Comparison of ENCODE assay signal across 21 cellular contexts in the genomic region with DNA sequence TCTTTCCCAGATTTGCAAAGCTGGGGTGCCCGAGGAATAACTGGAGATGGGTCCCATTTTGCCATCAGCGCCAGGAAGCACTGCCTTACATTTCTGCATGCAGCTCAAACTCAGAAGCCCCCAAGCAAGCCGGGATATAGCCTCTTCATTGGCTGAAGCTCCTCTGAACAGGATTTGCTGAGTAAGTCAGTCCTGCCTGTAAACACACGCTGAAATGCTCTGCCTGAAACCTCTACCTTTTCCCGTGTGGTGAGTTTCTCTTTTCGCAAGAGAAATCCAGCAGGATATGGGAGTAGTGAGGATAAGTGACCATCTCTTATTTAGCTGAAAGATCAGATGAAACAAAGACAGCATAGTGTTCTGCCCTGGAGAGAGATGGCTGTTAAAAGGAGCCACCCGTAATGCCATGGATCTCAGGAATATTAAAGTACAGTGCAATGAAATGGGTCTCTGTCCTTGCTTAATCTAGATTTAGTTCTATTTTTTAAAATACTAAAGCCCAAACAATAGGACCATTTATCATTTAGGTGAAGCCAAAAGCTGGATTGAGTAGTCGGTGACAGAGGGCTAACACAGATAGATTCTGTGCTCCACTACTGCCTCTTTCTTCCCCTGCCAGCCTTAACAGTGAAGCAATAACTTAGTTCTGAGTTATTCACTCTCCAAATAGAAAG.
DNase-seq lines count a peak whose midpoint lies in the region; ATAC-seq and TF ChIP-seq lines count a peak whose summit lies in the region.
"Had no signal": no experiment of that assay in that cellular context is flagged by ENCODE, and none has a peak within 500 bp of the region (broad histone marks: within the 10 kb centered on the region; RNA-seq: fewer than 3 reads in every experiment).

No MANE protein-coding gene starts in this region.

- DNase-seq in NCI-H1092 treated with DMSO at 0.1 percent for 48 hours (lab: John Stamatoyannopoulos, UW) = peak; percentile 49
- DNase-seq in adipocyte (ENCODE audit: low read depth) = no peak
- DNase-seq in inferior parietal cortex (ENCODE audit: extremely low spot score) = peak; percentile 63
- peak; percentile 35 for DNase-seq in retina
- DNase-seq in NK-92 treated with Interleukin-12 subunit alpha and Interleukin-12 subunit beta, amount 100 ng/mL, for 24 hours (lab: John Stamatoyannopoulos, UW) = no peak
- no peak for DNase-seq in omental fat pad (ENCODE audit: low spot score)
- DNase-seq: activated CD4-positive, alpha-beta memory T cell treated with anti-CD3 and anti-CD28 coated beads, Interleukin-2, amount 10 ng/mL, durations not matched to agents 7 days and 5 days; activated T-cell treated with anti-CD3 and anti-CD28 coated beads, Interleukin-2, amount 50 U/mL, for 4 hours; effector memory CD8-positive, alpha-beta T cell; IMR-90; left cardiac atrium; NCI-H2081 treated with DMSO at 0.1 percent for 48 hours; ovary; Peyer's patch; stimulated activated CD4-positive, alpha-beta T cell treated with anti-CD3 and anti-CD28 coated beads, Interleukin-4, amount 100 ng/mL, for 4 hours; stimulated activated CD8-positive, alpha-beta memory T cell treated with anti-CD3 and anti-CD28 coated beads, Interleukin-4, amount 100 ng/mL, for 48 hours had no signal

- H3K27me3 ChIP-seq in adipocyte (replicated peaks; ENCODE audit: control insufficient read depth, insufficient read depth, low read length) = peaks cover 31% of the 10 kb centered on the region
- H3K27me3 ChIP-seq: ovary, Peyer's patch had no signal

- no peaks in the 10 kb centered on the region for H3K9me3 ChIP-seq in adipocyte (ENCODE audit: control insufficient read depth, low read length)
- H3K9me3 ChIP-seq: ovary, Peyer's patch, thoracic aorta had no signal

- ATAC-seq in HG02759 (IDR thresholded peaks at IDR 0.05; ENCODE audit: unreplicated experiment) (no peak), GM21367 (IDR thresholded peaks at IDR 0.05; ENCODE audit: unreplicated experiment) (no peak), omental fat pad (ENCODE audit: low FRiP score) (no peak)
- ATAC-seq: activated T-cell treated with anti-CD3 and anti-CD28 coated beads, Interleukin-2, amount 50 U/mL, for 4 hours; effector memory CD8-positive, alpha-beta T cell; left cardiac atrium had no signal

- H3K9ac ChIP-seq in adipocyte (ENCODE audit: low read length) = no peak overlapping the region

- H3K36me3 ChIP-seq in adipocyte (ENCODE audit: control insufficient read depth, insufficient read depth, low read length, severe bottlenecking) = no peaks in the 10 kb centered on the region
- H3K36me3 ChIP-seq: ovary, Peyer's patch, thoracic aorta had no signal

- no peak for TF ChIP-seq CTCF in omental fat pad (IDR thresholded peaks at IDR 0.05)

- peak overlapping the region; percentile 15 for H3K4me3 ChIP-seq in adipocyte (ENCODE audit: low read length)
- H3K4me3 ChIP-seq: hepatocyte, ovary, Peyer's patch, skin epidermis, thoracic aorta had no signal

- H3K4me1 ChIP-seq in adipocyte (ENCODE audit: control insufficient read depth, insufficient read depth, low read length) = peaks cover 6% of the 10 kb centered on the region
- H3K4me1 ChIP-seq: Peyer's patch had no signal

Comparison
In these comparisons a context has a peak if more than half of its experiments do, and no peak if none do; other contexts are left out.
1. DNase-seq: peak in NCI-H1092 treated with DMSO at 0.1 percent for 48 hours (single experiment), inferior parietal cortex (single experiment) and retina (single experiment); none in adipocyte (single experiment), NK-92 treated with Interleukin-12 subunit alpha and Interleukin-12 subunit beta, amount 100 ng/mL, for 24 hours (single experiment) and omental fat pad (single experiment).